Comparison of ENCODE assay signal across 9 cellular contexts in genomic region chr5:73299017-73299630, GRCh38.
DNase-seq lines count a peak whose midpoint lies in the region; ATAC-seq and TF ChIP-seq lines count a peak whose summit lies in the region.
"Had no signal": no experiment of that assay in that cellular context is flagged by ENCODE, and none has a peak within 500 bp of the region (broad histone marks: within the 10 kb centered on the region; RNA-seq: fewer than 3 reads in every experiment).

No MANE protein-coding gene starts in this region.

- 3% methylated on average over 37 of the region's 55 CpGs for WGBS in suprapubic skin

- intact Hi-C loops in breast epithelium (cut with DNase I; ENCODE audit: low total_unique reads) = no loop called here
- intact Hi-C loops in MCF 10A (cut with micrococcal nuclease) = no loop called here

- no peak for TF ChIP-seq CTCF in breast epithelium (IDR thresholded peaks at IDR 0.05)
- no peak for TF ChIP-seq CTCF in MCF 10A (IDR thresholded peaks at IDR 0.05; ENCODE audit: unreplicated experiment)
- TF ChIP-seq CTCF in WERI-Rb-1 (IDR thresholded peaks at IDR 0.05; ENCODE audit: low read depth, low read length) = peak; percentile 16; the same call in 1 of the 2 replicates
- TF ChIP-seq CTCF in suprapubic skin (IDR thresholded peaks at IDR 0.05) = peak in 1 of 2 donors; percentile 43

- H3K4me3 ChIP-seq in breast epithelium (peak overlapping the region; percentile 1 to 53 (median 7)), WERI-Rb-1 (ENCODE audit: low read depth, low read length) (peak overlapping the region; percentile 34), iPS-18c (ENCODE audit: insufficient read depth, low read depth, low read length) (peak overlapping the region; percentile 43; the same call in 1 of the 2 replicates), suprapubic skin (peak overlapping the region; percentile 38)

- no peaks in the 10 kb centered on the region for H3K27me3 Mint-ChIP-seq in MCF 10A (ENCODE audit: insufficient read depth, unreplicated experiment)

- H3K4me3 Mint-ChIP-seq in MCF 10A (ENCODE audit: unreplicated experiment) = no peak overlapping the region

- no peaks in the 10 kb centered on the region for H3K36me3 ChIP-seq in breast epithelium
- no peaks in the 10 kb centered on the region for H3K36me3 ChIP-seq in WERI-Rb-1
- no peaks in the 10 kb centered on the region for H3K36me3 ChIP-seq in suprapubic skin

- DNase-seq in breast epithelium (ENCODE audit: low spot score in 2 of 2) = no peak
- no peak for DNase-seq in MCF 10A (ENCODE audit: unreplicated experiment)
- peak; percentile 18 for DNase-seq in WERI-Rb-1
- DNase-seq in suprapubic skin (ENCODE audit: low spot score in 2 of 2) = no peak
- DNase-seq: midbrain had no signal

- no peaks in the 10 kb centered on the region for H3K4me1 ChIP-seq in breast epithelium
- H3K4me1 ChIP-seq in suprapubic skin = peaks cover 35% of the 10 kb centered on the region

- no peak for TF ChIP-seq POLR2A in breast epithelium (IDR thresholded peaks at IDR 0.05)
- TF ChIP-seq POLR2A in suprapubic skin (IDR thresholded peaks at IDR 0.05) = no peak

- no peaks in the 10 kb centered on the region for H3K9me3 Mint-ChIP-seq in MCF 10A (ENCODE audit: unreplicated experiment)

- peaks cover 10% of the 10 kb centered on the region for H3K4me1 Mint-ChIP-seq in MCF 10A (ENCODE audit: insufficient read depth, unreplicated experiment)

- CTCF ChIA-PET in MCF 10A (lab: Yijun Ruan, JAX) = no interaction called here

- H3K36me3 Mint-ChIP-seq in MCF 10A (ENCODE audit: insufficient read depth, unreplicated experiment) = no peaks in the 10 kb centered on the region

- no peak for TF ChIP-seq EP300 in suprapubic skin (IDR thresholded peaks at IDR 0.05)

- H3K9me3 ChIP-seq in breast epithelium (no peaks in the 10 kb centered on the region), WERI-Rb-1 (ENCODE audit: severe bottlenecking) (no peaks in the 10 kb centered on the region), iPS-18c (ENCODE audit: control insufficient read depth, insufficient read depth, low read length) (peaks cover 4% of the 10 kb centered on the region), suprapubic skin (no peaks in the 10 kb centered on the region)

- POLR2A ChIA-PET in MCF 10A (lab: Yijun Ruan, JAX) = no interaction called here

- H3K27me3 ChIP-seq in breast epithelium = peaks cover 12 to 78% of the 10 kb centered on the region in 2 donors
- H3K27me3 ChIP-seq in WERI-Rb-1 (ENCODE audit: insufficient read depth, low read depth, severe bottlenecking) = no peaks in the 10 kb centered on the region
- peaks cover 88% of the 10 kb centered on the region for H3K27me3 ChIP-seq in suprapubic skin

- no peak overlapping the region for H3K27ac Mint-ChIP-seq in MCF 10A (ENCODE audit: low read depth, unreplicated experiment)

- H3K27ac ChIP-seq in breast epithelium (no peak overlapping the region), WERI-Rb-1 (no peak overlapping the region), suprapubic skin (no peak overlapping the region)

- ATAC-seq in HG03039 (IDR thresholded peaks at IDR 0.05; ENCODE audit: unreplicated experiment) = no peak
- ATAC-seq in GM18519 (IDR thresholded peaks at IDR 0.05; ENCODE audit: low FRiP score, unreplicated experiment) = no peak
- ATAC-seq in GM18867 (IDR thresholded peaks at IDR 0.05; ENCODE audit: unreplicated experiment) = no peak

- no TSS peak for BruUV-seq in MCF 10A (replicated peaks; lab: Mats Ljungman, UMichigan)
